Comparison of ENCODE assay signal across 10 cellular contexts in the genomic region with DNA sequence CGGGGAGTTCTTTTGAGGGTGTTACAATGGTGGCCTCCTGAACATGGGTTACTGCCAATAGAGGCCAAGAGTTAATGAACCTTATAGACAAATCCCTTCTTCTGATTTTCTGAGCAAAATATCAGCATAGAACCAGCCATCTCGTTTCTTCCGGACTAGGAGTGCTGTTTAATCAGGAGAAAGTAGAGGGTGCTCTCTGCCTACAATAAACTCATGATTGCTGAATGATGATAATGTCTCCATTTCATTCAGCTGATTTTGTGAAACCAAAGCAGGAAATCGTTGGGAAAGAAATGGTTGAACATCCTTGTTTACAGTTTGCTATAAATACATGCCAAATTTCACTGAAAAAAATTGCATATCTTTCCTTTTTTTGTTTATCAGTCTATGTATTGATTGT.
DNase-seq lines count a peak whose midpoint lies in the region; ATAC-seq, FAIRE-seq and TF ChIP-seq lines count a peak whose summit lies in the region.
"Had no signal": no experiment of that assay in that cellular context is flagged by ENCODE, and none has a peak within 500 bp of the region (broad histone marks: within the 10 kb centered on the region; RNA-seq: fewer than 3 reads in every experiment).

No MANE protein-coding gene starts in this region.

- TF ChIP-seq POLR2A in endothelial cell of umbilical vein (IDR thresholded peaks at IDR 0.05; ENCODE audit: low read depth, low read length) (no peak), sigmoid colon (IDR thresholded peaks at IDR 0.05) (no peak)

- no peak for ATAC-seq in GM18868 (IDR thresholded peaks at IDR 0.05; ENCODE audit: unreplicated experiment)
- ATAC-seq in GM19023 (IDR thresholded peaks at IDR 0.05; ENCODE audit: unreplicated experiment), result no peak

- H3K4me1 ChIP-seq in endothelial cell of umbilical vein (ENCODE audit: control insufficient read depth, extremely low read depth, insufficient read depth, low read length) (peaks cover 28% of the 10 kb centered on the region), sigmoid colon (peaks cover 0 to 13% (median 3%) of the 10 kb centered on the region in 4 donors)

- H3K79me2 ChIP-seq in endothelial cell of umbilical vein (ENCODE audit: control insufficient read depth, insufficient read depth, low read length), result no peaks in the 10 kb centered on the region

- intact Hi-C loops in endothelial cell of umbilical vein (cut with micrococcal nuclease) (loop anchor here (1.0 to 5.0 kb wide), 4 partner anchors 107 to 664 kb away; no protein-coding TSS in a partner anchor), sigmoid colon (cut with DNase I) (loop anchor here (5.0 kb wide), 1 partner anchor 444 kb away; no protein-coding TSS in a partner anchor)

- 30 to 52% methylated on average over 4 of the region's 4 CpGs for WGBS in sigmoid colon, 2 donors

- no peaks in the 10 kb centered on the region for H4K20me1 ChIP-seq in endothelial cell of umbilical vein (replicated peaks; ENCODE audit: control insufficient read depth, extremely low read depth, insufficient read depth, low read length)

- DNase-seq in DMS 273 (lab: John Stamatoyannopoulos, UW; ENCODE audit: unreplicated experiment) (peak; percentile 53), DMS 273 treated with DMSO at 0.1 percent for 48 hours (lab: John Stamatoyannopoulos, UW) (no peak), NCI-H226 (peak; percentile 6), endothelial cell of umbilical vein (ENCODE audit: low read depth, low spot score) (peak; percentile 35), sigmoid colon (no peak), AML-193 (lab: John Stamatoyannopoulos, UW) (no peak)
- DNase-seq: effector memory CD4-positive, alpha-beta T cell; naive B cell had no signal

- H3K27ac ChIP-seq in endothelial cell of umbilical vein (ENCODE audit: insufficient read depth, low read depth, low read length), result peak overlapping the region; percentile 20
- no peak overlapping the region for H3K27ac ChIP-seq in sigmoid colon

- BruUV-seq in endothelial cell of umbilical vein (replicated peaks; lab: Mats Ljungman, UMichigan), result no TSS peak

- H3K9me3 ChIP-seq in endothelial cell of umbilical vein (replicated peaks; ENCODE audit: control insufficient read depth, insufficient read depth, low read length) (no peaks in the 10 kb centered on the region), sigmoid colon (no peaks in the 10 kb centered on the region)

- CTCF ChIA-PET in endothelial cell of umbilical vein (lab: Charles Lee), result interaction anchor here (0.5 to 3.9 kb wide), 12 partner anchors 9 to 1330 kb away, joined by 3 to 37 read pairs (median 4); no protein-coding TSS in a partner anchor

- TF ChIP-seq EP300 in sigmoid colon (IDR thresholded peaks at IDR 0.05), result no peak

- H3K36me3 ChIP-seq in endothelial cell of umbilical vein (ENCODE audit: control insufficient read depth in 2 of 2, extremely low read depth in 1 of 2, insufficient read depth in 2 of 2, low read length in 2 of 2), result no peaks in the 10 kb centered on the region
- H3K36me3 ChIP-seq in sigmoid colon, result no peaks in the 10 kb centered on the region

- dilution Hi-C loops in endothelial cell of umbilical vein (cut with MboI; ENCODE audit: extremely low pct_ligation_motif_present, low sequenced_read_pairs), result no loop called here

- no peak overlapping the region for H3K4me2 ChIP-seq in endothelial cell of umbilical vein (ENCODE audit: insufficient read depth, low read length)

- H2AFZ ChIP-seq in endothelial cell of umbilical vein (ENCODE audit: low read depth, low read length), result peak overlapping the region; percentile 58

- H3K27me3 ChIP-seq in endothelial cell of umbilical vein (ENCODE audit: control insufficient read depth in 2 of 2, insufficient read depth in 2 of 2, low read length in 2 of 2), result no peaks in the 10 kb centered on the region
- H3K27me3 ChIP-seq in sigmoid colon, result no peaks in the 10 kb centered on the region

- TF ChIP-seq CTCF in endothelial cell of umbilical vein (IDR thresholded peaks at IDR 0.05; ENCODE audit: extremely low read depth in 1 of 2, insufficient read depth in 1 of 2, low read depth in 1 of 2, low read length in 2 of 2) (peak in 1 of 2 donors; percentile 6), sigmoid colon (IDR thresholded peaks at IDR 0.05) (peak in 3 of 4 experiments; percentile 13 to 31 (median 24))

- POLR2A ChIA-PET in endothelial cell of umbilical vein (lab: Charles Lee), result no interaction called here

- H3K4me3 ChIP-seq in endothelial cell of umbilical vein (replicated peaks in 1 of 3; ENCODE audit: insufficient read depth in 1 of 3, low read depth in 1 of 3, low read length in 3 of 3) (no peak overlapping the region), sigmoid colon (no peak overlapping the region)

- H3K9ac ChIP-seq in endothelial cell of umbilical vein (replicated peaks; ENCODE audit: extremely low read depth, insufficient read depth, low read length), result no peak overlapping the region

- peak; percentile 77 for FAIRE-seq in endothelial cell of umbilical vein (lab: Jason Lieb, UNC)

- H3K9me1 ChIP-seq in endothelial cell of umbilical vein (replicated peaks; ENCODE audit: control insufficient read depth, extremely low read depth, insufficient read depth, low read length), result no peaks in the 10 kb centered on the region

TF ChIP-seq in endothelial cell of umbilical vein, 7 proteins besides CTCF, POLR2A, EP300 and RAD21:
- TF ChIP-seq POLR2AphosphoS5 (IDR thresholded peaks at IDR 0.05; ENCODE audit: insufficient read depth, low read depth, low read length) (no peak), GATA2 (IDR thresholded peaks at IDR 0.05; ENCODE audit: insufficient read depth, insufficient read length, low read depth, low read length) (no peak), JUN (IDR thresholded peaks at IDR 0.05; ENCODE audit: borderline replicate concordance, insufficient read depth, insufficient read length, low read depth) (no peak), MYC (IDR thresholded peaks at IDR 0.05; ENCODE audit: low read depth, low read length) (no peak), EZH2 (IDR thresholded peaks at IDR 0.05; ENCODE audit: borderline replicate concordance, low read depth, low read length, severe bottlenecking) (no peak), FOS (IDR thresholded peaks at IDR 0.05; ENCODE audit: borderline replicate concordance, insufficient read depth, low read length) (no peak)
- TF ChIP-seq, protein P1, sequence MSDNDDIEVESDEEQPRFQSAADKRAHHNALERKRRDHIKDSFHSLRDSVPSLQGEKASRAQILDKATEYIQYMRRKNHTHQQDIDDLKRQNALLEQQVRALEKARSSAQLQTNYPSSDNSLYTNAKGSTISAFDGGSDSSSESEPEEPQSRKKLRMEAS (IDR thresholded peaks at IDR 0.05; ENCODE audit: insufficient read depth, insufficient read length), result no peak

Comparison
In these comparisons a context has a peak if more than half of its experiments do, and no peak if none do; other contexts are left out.
1. DNase-seq: peak in DMS 273 (single experiment), NCI-H226 (single experiment) and endothelial cell of umbilical vein (single experiment); none in DMS 273 treated with DMSO at 0.1 percent for 48 hours (single experiment), sigmoid colon (single experiment) and AML-193 (0 of 2).